21 cellular contexts compared by ENCODE assay signal in the genomic region with DNA sequence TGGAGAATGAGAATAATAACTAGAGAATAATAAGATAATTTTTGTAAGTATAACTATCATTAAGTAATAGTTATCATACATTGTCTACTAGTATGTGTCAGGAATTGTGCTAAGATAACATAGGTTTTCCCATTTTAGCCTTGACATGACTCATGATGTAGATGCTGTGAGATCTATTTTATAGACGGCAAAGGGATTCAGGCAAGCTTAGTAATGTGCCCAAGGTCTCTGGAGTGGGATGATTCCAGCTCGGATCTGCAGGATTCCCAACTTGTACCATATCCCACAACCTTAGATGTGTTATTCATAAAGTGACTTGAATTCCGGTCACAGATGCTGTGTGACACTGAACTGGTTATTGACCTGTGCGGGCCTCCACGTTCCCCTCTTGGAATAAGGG. TPM values are rescaled to one million over a fixed set of nuclear protein-coding genes. Genes with fewer than 3 reads are reported as not detected.
A peak's percentile ranks its signal among the peaks of the same experiment; 100 is the strongest.
DNase-seq lines count a peak whose midpoint lies in the region; ATAC-seq and TF ChIP-seq lines count a peak whose summit lies in the region.
"Had no signal": no experiment of that assay in that cellular context is flagged by ENCODE, and none has a peak within 500 bp of the region (broad histone marks: within the 10 kb centered on the region; RNA-seq: fewer than 3 reads in every experiment).

No MANE protein-coding gene starts in this region.

- ATAC-seq in esophagus mucosa = peak; percentile 13
- ATAC-seq: SK-N-SH treated with all-trans-retinoic acid at 6 μM for 48 hours had no signal

- no peaks in the 10 kb centered on the region for H3K27me3 Mint-ChIP-seq in Caco-2 (ENCODE audit: insufficient read depth, unreplicated experiment)

- no peaks in the 10 kb centered on the region for H4K20me1 ChIP-seq in BLaER1

- peaks cover 20% of the 10 kb centered on the region for H3K4me1 Mint-ChIP-seq in Caco-2 (ENCODE audit: low read depth, unreplicated experiment)

- no peak overlapping the region for H3K27ac Mint-ChIP-seq in Caco-2 (ENCODE audit: unreplicated experiment)
- H3K27ac Mint-ChIP-seq: activated naive CD8-positive, alpha-beta T cell; type B pancreatic cell had no signal

- peak overlapping the region; percentile 49 for H3K4me2 ChIP-seq in BLaER1

- H3K4me3 ChIP-seq in BLaER1 (no peak overlapping the region), Caco-2 (ENCODE audit: low read depth, low read length) (no peak overlapping the region)
- H3K4me3 ChIP-seq: HAP-1, MG63, right lobe of liver, stomach had no signal

- POLR2A ChIA-PET in Caco-2 (lab: Charles Lee) = no interaction called here

- H3K9me3 ChIP-seq in BLaER1 (no peaks in the 10 kb centered on the region), Caco-2 (no peaks in the 10 kb centered on the region)
- H3K9me3 ChIP-seq: HAP-1, MG63, right lobe of liver, stomach had no signal

- H3K4me1 ChIP-seq in BLaER1 (peaks cover 9% of the 10 kb centered on the region), Caco-2 (peaks cover 11% of the 10 kb centered on the region)
- H3K4me1 ChIP-seq: HAP-1, parathyroid adenoma, right lobe of liver, stomach had no signal

- no peak overlapping the region for H3K27ac ChIP-seq in BLaER1
- H3K27ac ChIP-seq: brain microvascular endothelial cell, parathyroid adenoma, right lobe of liver, stomach had no signal

- peak; percentile 32 for DNase-seq in Daoy (ENCODE audit: low read depth)
- peak; percentile 28 for DNase-seq in RPMI7951 (ENCODE audit: low read depth)
- DNase-seq in Caco-2 = no peak
- DNase-seq in mucosa of gallbladder (ENCODE audit: low spot score) = no peak
- DNase-seq in stimulated activated CD4-positive, alpha-beta T cell treated with anti-CD3 and anti-CD28 coated beads, Interleukin-4, amount 100 ng/mL, for 1 hour = no peak
- DNase-seq: DMS 273 treated with DMSO at 0.1 percent for 48 hours, NCI-H187 treated with DMSO at 0.1 percent for 48 hours, NCI-H345, right lobe of liver, stomach had no signal

- H3K27me3 ChIP-seq in BLaER1 (no peaks in the 10 kb centered on the region), Caco-2 (replicated peaks; ENCODE audit: control insufficient read depth, insufficient read depth, low read length) (no peaks in the 10 kb centered on the region)
- H3K27me3 ChIP-seq: brain microvascular endothelial cell, MG63, right lobe of liver, stomach had no signal

- no peak overlapping the region for H3K9ac ChIP-seq in BLaER1
- H3K9ac ChIP-seq: parathyroid adenoma had no signal

- no peaks in the 10 kb centered on the region for H3K36me3 Mint-ChIP-seq in Caco-2 (ENCODE audit: insufficient read depth, unreplicated experiment)
- H3K36me3 Mint-ChIP-seq: activated naive CD8-positive, alpha-beta T cell; type B pancreatic cell had no signal

- intact Hi-C loops in Caco-2 (cut with micrococcal nuclease; ENCODE audit: unreplicated experiment) = no loop called here

- no peaks in the 10 kb centered on the region for H3K9me3 Mint-ChIP-seq in Caco-2 (ENCODE audit: unreplicated experiment)
- H3K9me3 Mint-ChIP-seq: type B pancreatic cell had no signal

- H3K4me3 Mint-ChIP-seq in Caco-2 (ENCODE audit: unreplicated experiment) = no peak overlapping the region
- H3K4me3 Mint-ChIP-seq: type B pancreatic cell had no signal

- CTCF ChIA-PET in Caco-2 (lab: Charles Lee) = no interaction called here

- H3K36me3 ChIP-seq in BLaER1 (no peaks in the 10 kb centered on the region), Caco-2 (ENCODE audit: control insufficient read depth, insufficient read depth, low read length) (no peaks in the 10 kb centered on the region; the same call in 1 of the 2 replicates)
- H3K36me3 ChIP-seq: brain microvascular endothelial cell, HAP-1, MG63, right lobe of liver, stomach had no signal

- BruUV-seq in Caco-2 (replicated peaks; lab: Mats Ljungman, UMichigan) = no TSS peak

- no peak for TF ChIP-seq CTCF in Caco-2 (IDR thresholded peaks at IDR 0.05; ENCODE audit: insufficient read depth in 1 of 2, low read depth in 1 of 2, low read length in 1 of 2, severe bottlenecking in 1 of 2, unreplicated experiment in 1 of 2)

RNA-seq across cellular contexts. Expression of a gene that starts 51.5 kb away (rescaled TPM):
- 9.5 and 12.4 TPM in 2 replicates for total RNA-seq in Daoy (2014; rRNA removed; shearing (Covaris generic))
- 0.24 and 0.68 TPM in 2 replicates for total RNA-seq in RPMI7951 (2014; rRNA removed; shearing (Covaris generic))
- 0.68 TPM for total RNA-seq in esophagus mucosa
- not detected in 2 replicates for total RNA-seq in Caco-2 (2022)
- 0.17 TPM for total RNA-seq in mucosa of gallbladder
- total RNA-seq: dermis blood vessel endothelial cell, frontal cortex, right lobe of liver had no signal

Comparison
In these comparisons a context has a peak if more than half of its experiments do, and no peak if none do; other contexts are left out.
1. DNase-seq: peak in Daoy (single experiment) and RPMI7951 (single experiment); none in Caco-2 (0 of 2), mucosa of gallbladder (single experiment) and stimulated activated CD4-positive, alpha-beta T cell treated with anti-CD3 and anti-CD28 coated beads, Interleukin-4, amount 100 ng/mL, for 1 hour (single experiment).